In genomic region chr10:70144372-70145110, GRCh38 we compare ENCODE assay signal across 11 cellular contexts. TPM values are rescaled to one million over a fixed set of nuclear protein-coding genes. Genes with fewer than 3 reads are reported as not detected.
DNase-seq lines count a peak whose midpoint lies in the region; ATAC-seq, FAIRE-seq and TF ChIP-seq lines count a peak whose summit lies in the region.
"Had no signal": no experiment of that assay in that cellular context is flagged by ENCODE, and none has a peak within 500 bp of the region (broad histone marks: within the 10 kb centered on the region; RNA-seq: fewer than 3 reads in every experiment).

No MANE protein-coding gene starts in this region.

- H3K9ac ChIP-seq in HepG2 (ENCODE audit: insufficient read depth, low read depth, low read length) = peak overlapping the region; percentile 82; the same call in 1 of the 2 replicates

- no peak for FAIRE-seq in HepG2 (lab: Jason Lieb, UNC)

- CTCF ChIA-PET in HepG2 (lab: Yijun Ruan, JAX; ENCODE audit: low intra/inter-chr PET ratio, low total read pairs) = no interaction called here

- TF ChIP-seq EP300 in HepG2 (IDR thresholded peaks at IDR 0.05; ENCODE audit: low read depth in 2 of 2, low read length in 2 of 2) (no peak), HepG2 (CRISPR knock-in tag; IDR thresholded peaks at IDR 0.05; ENCODE audit: borderline replicate concordance) (no peak)

- H2AFZ ChIP-seq in HepG2 (ENCODE audit: low read length) = no peak overlapping the region

- H3K27me3 ChIP-seq in HepG2 (ENCODE audit: control insufficient read depth in 1 of 2, insufficient read depth in 2 of 2, low read length in 2 of 2) (no peaks in the 10 kb centered on the region), right lobe of liver (no peaks in the 10 kb centered on the region), vagina (no peaks in the 10 kb centered on the region)
- H3K27me3 ChIP-seq: gastrocnemius medialis had no signal

- H3K27me3 Mint-ChIP-seq in activated naive CD8-positive, alpha-beta T cell treated with anti-CD3 and anti-CD28 coated beads, Interleukin-2, amount 50 U/mL, for 24 hours = peaks cover 2% of the 10 kb centered on the region
- H3K27me3 Mint-ChIP-seq in memory B cell = no peaks in the 10 kb centered on the region

- H3K79me2 ChIP-seq in HepG2 (ENCODE audit: insufficient read depth, low read length) = peaks cover 10% of the 10 kb centered on the region

- in situ Hi-C loops in HepG2 (cut with HindIII; ENCODE audit: extremely low pct_ligation_motif_present, low pct_unique_long_range_greater_than_20kb) = no loop called here

- no peak for TF ChIP-seq RAD21 in HepG2 (CRISPR knock-in tag; IDR thresholded peaks at IDR 0.05)

- intact Hi-C loops in HepG2 (cut with micrococcal nuclease; ENCODE audit: unreplicated experiment) (loop anchor here (1.0 kb wide), 1 partner anchor 28 kb away; no protein-coding TSS in a partner anchor), right lobe of liver (cut with DNase I) (no loop called here), vagina (cut with DNase I) (no loop called here), left colon (cut with DNase I, micrococcal nuclease) (no loop called here)

- no peak overlapping the region for H3K27ac ChIP-seq in HepG2 (ENCODE audit: extremely low read length, insufficient read depth, low read length)
- no peak overlapping the region for H3K27ac ChIP-seq in right lobe of liver
- H3K27ac ChIP-seq in vagina = peak overlapping the region; percentile 94

- H4K20me1 ChIP-seq in HepG2 (ENCODE audit: insufficient read depth, low read length) = no peaks in the 10 kb centered on the region

- H3K4me3 ChIP-seq in HepG2 (replicated peaks in 1 of 3; ENCODE audit: insufficient read depth in 1 of 3, low read depth in 2 of 3, low read length in 3 of 3) (peak overlapping the region in 1 of 3 experiments; percentile 92; a peak in 1 of 6 replicates), right lobe of liver (no peak overlapping the region), vagina (peak overlapping the region; percentile 76 to 89)

- H3K36me3 ChIP-seq in HepG2 (replicated peaks in 1 of 2; ENCODE audit: control insufficient read depth in 1 of 2, insufficient read depth in 2 of 2, low read length in 2 of 2) (peaks cover 0 to 8% of the 10 kb centered on the region in 2 experiments; a peak in 1 of 5 replicates), right lobe of liver (peaks cover 0 to 4% (median 0%) of the 10 kb centered on the region in 4 donors), vagina (peaks cover 0 to 14% of the 10 kb centered on the region in 2 donors)
- H3K36me3 ChIP-seq: gastrocnemius medialis had no signal

- H3K4me2 ChIP-seq in HepG2 (ENCODE audit: low read depth, low read length) = peak overlapping the region; percentile 81

- TF ChIP-seq CTCF in HepG2 (CRISPR knock-in tag; IDR thresholded peaks at IDR 0.05) = no peak
- no peak for TF ChIP-seq CTCF in right lobe of liver (IDR thresholded peaks at IDR 0.05)
- TF ChIP-seq CTCF in vagina (IDR thresholded peaks at IDR 0.05) = no peak

- peaks cover 24% of the 10 kb centered on the region for H3K4me1 ChIP-seq in HepG2 (ENCODE audit: insufficient read depth, low read length)
- peaks cover 0 to 9% (median 3%) of the 10 kb centered on the region in 4 donors for H3K4me1 ChIP-seq in right lobe of liver
- peaks cover 29% of the 10 kb centered on the region for H3K4me1 ChIP-seq in vagina

- no peaks in the 10 kb centered on the region for H3K9me3 Mint-ChIP-seq in activated naive CD8-positive, alpha-beta T cell treated with anti-CD3 and anti-CD28 coated beads, Interleukin-2, amount 50 U/mL, for 24 hours
- H3K9me3 Mint-ChIP-seq in memory B cell = no peaks in the 10 kb centered on the region

- peaks cover 32% of the 10 kb centered on the region for H3K4me1 Mint-ChIP-seq in activated naive CD8-positive, alpha-beta T cell treated with anti-CD3 and anti-CD28 coated beads, Interleukin-2, amount 50 U/mL, for 24 hours
- H3K4me1 Mint-ChIP-seq in memory B cell = peaks cover 22% of the 10 kb centered on the region

- no peak for DNase-seq in HepG2 (ENCODE audit: low spot score)
- DNase-seq in right lobe of liver = no peak
- DNase-seq in activated naive CD8-positive, alpha-beta T cell treated with anti-CD3 and anti-CD28 coated beads, Interleukin-2, amount 50 U/mL, for 24 hours = no peak
- DNase-seq in memory B cell (ENCODE audit: low spot score in 2 of 2) = no peak
- no peak for DNase-seq in vagina (ENCODE audit: extremely low spot score in 2 of 2)
- no peak for DNase-seq in left colon
- DNase-seq: DMS 273 treated with DMSO at 0.1 percent for 48 hours, gastrocnemius medialis, NCI-H1417 had no signal

- ATAC-seq in HepG2 (no peak), right lobe of liver (no peak), memory B cell (ENCODE audit: low read depth) (no peak), GM18867 (IDR thresholded peaks at IDR 0.05; ENCODE audit: unreplicated experiment) (no peak), HG02763 (IDR thresholded peaks at IDR 0.05; ENCODE audit: unreplicated experiment) (no peak), left colon (no peak)
- no peak for ATAC-seq in activated naive CD8-positive, alpha-beta T cell treated with anti-CD3 and anti-CD28 coated beads, Interleukin-2, amount 50 U/mL, for 24 hours
- ATAC-seq: gastrocnemius medialis had no signal

- no TSS peak for BruUV-seq in HepG2 (replicated peaks; lab: Mats Ljungman, UMichigan)

- TF ChIP-seq POLR2A in HepG2 (IDR thresholded peaks at IDR 0.05; ENCODE audit: insufficient read depth in 1 of 2, low read depth in 2 of 2, low read length in 2 of 2) (no peak), right lobe of liver (IDR thresholded peaks at IDR 0.05) (no peak), vagina (IDR thresholded peaks at IDR 0.05) (no peak)

- H3K9me3 ChIP-seq in HepG2 (ENCODE audit: low read length) = no peaks in the 10 kb centered on the region
- no peaks in the 10 kb centered on the region for H3K9me3 ChIP-seq in right lobe of liver
- no peaks in the 10 kb centered on the region for H3K9me3 ChIP-seq in vagina
- H3K9me3 ChIP-seq: gastrocnemius medialis had no signal

- WGBS in HepG2 (ENCODE audit: low lambda C conversion rate) = 87% methylated on average over 18 of the region's 18 CpGs
- 68% methylated on average over 6 of the region's 18 CpGs for WGBS in right lobe of liver (ENCODE audit: insufficient coverage, low coverage, low lambda C conversion rate, missing lambda C conversion rate)

- POLR2A ChIA-PET in HepG2 (lab: Yijun Ruan, JAX) = interaction anchor here (2.2 to 4.3 kb wide), 4 partner anchors 12 to 59 kb away, joined by 26 to 109 read pairs (median 30); partner anchors contain the start of gene AIFM2

- H3K36me3 Mint-ChIP-seq in activated naive CD8-positive, alpha-beta T cell treated with anti-CD3 and anti-CD28 coated beads, Interleukin-2, amount 50 U/mL, for 24 hours (ENCODE audit: low read depth) = peaks cover 13% of the 10 kb centered on the region
- peaks cover 7% of the 10 kb centered on the region for H3K36me3 Mint-ChIP-seq in memory B cell

- H3K27ac Mint-ChIP-seq in activated naive CD8-positive, alpha-beta T cell treated with anti-CD3 and anti-CD28 coated beads, Interleukin-2, amount 50 U/mL, for 24 hours = peak overlapping the region; percentile 76
- peak overlapping the region; percentile 88 for H3K27ac Mint-ChIP-seq in memory B cell

- H3K4me3 Mint-ChIP-seq in activated naive CD8-positive, alpha-beta T cell treated with anti-CD3 and anti-CD28 coated beads, Interleukin-2, amount 50 U/mL, for 24 hours = peak overlapping the region; percentile 86
- peak overlapping the region; percentile 83 for H3K4me3 Mint-ChIP-seq in memory B cell

RNA-seq across cellular contexts. Expression of gene TYSND1, which starts 2.0 kb away (rescaled TPM):
- total RNA-seq in HepG2 (2016; rRNA removed; fragmentation: Illumina TruSeq; extraction: Trizol) = 6.8 and 8.9 TPM in 2 replicates
- total RNA-seq in HepG2 (2016; cell fraction: cytosol; rRNA removed; fragmentation: Illumina TruSeq; extraction: Trizol; ENCODE audit: low read depth) = 2.8 and 2.9 TPM in 2 replicates
- 6.9 and 8.5 TPM in 2 replicates for total RNA-seq in HepG2 (2016; cell fraction: insoluble cytoplasmic fraction; rRNA removed; fragmentation: Illumina TruSeq; extraction: Trizol)
- total RNA-seq in HepG2 (2016; cell fraction: membrane; rRNA removed; fragmentation: Illumina TruSeq; extraction: Trizol) = 4.6 and 5.0 TPM in 2 replicates
- total RNA-seq in HepG2 (2016; cell fraction: nucleus; rRNA removed; fragmentation: Illumina TruSeq; extraction: Trizol) = 8.5 and 8.7 TPM in 2 replicates
- 3.3 and 4.6 TPM in 2 replicates for polyA plus RNA-seq in HepG2 (2011; rRNA removed)
- polyA plus RNA-seq in HepG2 (2011; cell fraction: cytosol; rRNA removed) = 2.7 and 3.0 TPM in 2 replicates
- 9.5 and 11.8 TPM in 2 replicates for polyA plus RNA-seq in HepG2 (2011; cell fraction: nucleus; rRNA removed)
- 3.2 and 4.1 TPM in 2 replicates for polyA plus RNA-seq in HepG2 (2012)
- polyA plus RNA-seq in HepG2 (2016; cell fraction: cytosol; fragmentation: Illumina TruSeq; extraction: Trizol; ENCODE audit: low read depth) = 1.8 and 2.0 TPM in 2 replicates
- 5.6 and 5.9 TPM in 2 replicates for polyA plus RNA-seq in HepG2 (2016; cell fraction: insoluble cytoplasmic fraction; fragmentation: Illumina TruSeq; extraction: Trizol; ENCODE audit: low read depth)
- polyA plus RNA-seq in HepG2 (2016; cell fraction: membrane; fragmentation: Illumina TruSeq; extraction: Trizol; ENCODE audit: low read depth) = 2.8 and 3.0 TPM in 2 replicates
- 13.4 and 14.6 TPM in 2 replicates for polyA plus RNA-seq in HepG2 (2016; cell fraction: nucleus; fragmentation: Illumina TruSeq; extraction: Trizol; ENCODE audit: insufficient read depth, low read depth)
- 6.5 and 19.5 TPM in 2 replicates for polyA minus RNA-seq in HepG2 (2011; rRNA and poly(A)+ RNA removed; ENCODE audit: low replicate concordance)
- 2.1 and 3.2 TPM in 2 replicates for polyA minus RNA-seq in HepG2 (2011; cell fraction: cytosol; rRNA and poly(A)+ RNA removed)
- polyA minus RNA-seq in HepG2 (2011; cell fraction: nucleus; rRNA and poly(A)+ RNA removed) = 4.1 and 4.4 TPM in 2 replicates
- total RNA-seq in right lobe of liver = 10 to 100 TPM in 2 of 6 experiments, 1 to 10 TPM in 4; 5.3 to 11.1 (median 8.2) TPM
- total RNA-seq in vagina = 15.7 TPM
- 10 to 100 TPM; 12.5 to 20.0 TPM for total RNA-seq in left colon

RNA-seq across cellular contexts. Expression of gene AIFM2, which starts 11.9 kb away (rescaled TPM):
- total RNA-seq in HepG2 (2016; rRNA removed; fragmentation: Illumina TruSeq; extraction: Trizol) (20.3 and 29.6 TPM in 2 replicates), right lobe of liver (10 to 100 TPM; 11.4 to 23.3 (median 18.2) TPM), vagina (10.6 TPM), left colon (10 to 100 TPM; 21.8 to 32.4 TPM)
- total RNA-seq in HepG2 (2016; cell fraction: cytosol; rRNA removed; fragmentation: Illumina TruSeq; extraction: Trizol; ENCODE audit: low read depth) = 5.3 and 5.8 TPM in 2 replicates
- total RNA-seq in HepG2 (2016; cell fraction: insoluble cytoplasmic fraction; rRNA removed; fragmentation: Illumina TruSeq; extraction: Trizol) = 20.5 and 28.1 TPM in 2 replicates
- 15.5 and 15.7 TPM in 2 replicates for total RNA-seq in HepG2 (2016; cell fraction: membrane; rRNA removed; fragmentation: Illumina TruSeq; extraction: Trizol)
- total RNA-seq in HepG2 (2016; cell fraction: nucleus; rRNA removed; fragmentation: Illumina TruSeq; extraction: Trizol) = 19.1 and 21.7 TPM in 2 replicates
- polyA plus RNA-seq in HepG2 (2011; rRNA removed) = 29.5 and 36.9 TPM in 2 replicates
- 33.7 and 37.4 TPM in 2 replicates for polyA plus RNA-seq in HepG2 (2011; cell fraction: cytosol; rRNA removed)
- 23.7 and 28.1 TPM in 2 replicates for polyA plus RNA-seq in HepG2 (2011; cell fraction: nucleus; rRNA removed)
- polyA plus RNA-seq in HepG2 (2012) = 17.3 and 23.0 TPM in 2 replicates
- 14.4 and 15.8 TPM in 2 replicates for polyA plus RNA-seq in HepG2 (2016; cell fraction: cytosol; fragmentation: Illumina TruSeq; extraction: Trizol; ENCODE audit: low read depth)
- 62.5 and 67.2 TPM in 2 replicates for polyA plus RNA-seq in HepG2 (2016; cell fraction: insoluble cytoplasmic fraction; fragmentation: Illumina TruSeq; extraction: Trizol; ENCODE audit: low read depth)
- polyA plus RNA-seq in HepG2 (2016; cell fraction: membrane; fragmentation: Illumina TruSeq; extraction: Trizol; ENCODE audit: low read depth) = 20.3 and 20.6 TPM in 2 replicates
- 51.6 and 53.4 TPM in 2 replicates for polyA plus RNA-seq in HepG2 (2016; cell fraction: nucleus; fragmentation: Illumina TruSeq; extraction: Trizol; ENCODE audit: insufficient read depth, low read depth)
- polyA minus RNA-seq in HepG2 (2011; rRNA and poly(A)+ RNA removed; ENCODE audit: low replicate concordance) = 21.2 and 33.7 TPM in 2 replicates
- polyA minus RNA-seq in HepG2 (2011; cell fraction: cytosol; rRNA and poly(A)+ RNA removed) = 10.0 and 12.4 TPM in 2 replicates
- 15.5 and 16.9 TPM in 2 replicates for polyA minus RNA-seq in HepG2 (2011; cell fraction: nucleus; rRNA and poly(A)+ RNA removed)

RNA-seq across cellular contexts. Expression of gene SAR1A, which starts 25.8 kb away (rescaled TPM):
- total RNA-seq in HepG2 (2016; rRNA removed; fragmentation: Illumina TruSeq; extraction: Trizol) (104 and 117 TPM in 2 replicates), right lobe of liver (10 to 100 TPM; 35.3 to 77.5 (median 61.0) TPM), vagina (57.9 TPM), left colon (10 to 100 TPM; 81.4 to 92.6 TPM)
- total RNA-seq in HepG2 (2016; cell fraction: cytosol; rRNA removed; fragmentation: Illumina TruSeq; extraction: Trizol; ENCODE audit: low read depth) = 53.7 and 67.8 TPM in 2 replicates
- 98.6 and 118 TPM in 2 replicates for total RNA-seq in HepG2 (2016; cell fraction: insoluble cytoplasmic fraction; rRNA removed; fragmentation: Illumina TruSeq; extraction: Trizol)
- 40.3 and 46.7 TPM in 2 replicates for total RNA-seq in HepG2 (2016; cell fraction: membrane; rRNA removed; fragmentation: Illumina TruSeq; extraction: Trizol)
- total RNA-seq in HepG2 (2016; cell fraction: nucleus; rRNA removed; fragmentation: Illumina TruSeq; extraction: Trizol) = 88.9 and 106 TPM in 2 replicates
- polyA plus RNA-seq in HepG2 (2011; rRNA removed) = 42.7 and 51.4 TPM in 2 replicates
- polyA plus RNA-seq in HepG2 (2011; cell fraction: cytosol; rRNA removed) = 18.7 and 26.3 TPM in 2 replicates
- 20.6 and 21.6 TPM in 2 replicates for polyA plus RNA-seq in HepG2 (2011; cell fraction: nucleus; rRNA removed)
- polyA plus RNA-seq in HepG2 (2012) = 43.4 and 54.2 TPM in 2 replicates
- 17.3 and 19.4 TPM in 2 replicates for polyA plus RNA-seq in HepG2 (2016; cell fraction: cytosol; fragmentation: Illumina TruSeq; extraction: Trizol; ENCODE audit: low read depth)
- polyA plus RNA-seq in HepG2 (2016; cell fraction: insoluble cytoplasmic fraction; fragmentation: Illumina TruSeq; extraction: Trizol; ENCODE audit: low read depth) = 65.1 and 69.7 TPM in 2 replicates
- polyA plus RNA-seq in HepG2 (2016; cell fraction: membrane; fragmentation: Illumina TruSeq; extraction: Trizol; ENCODE audit: low read depth) = 14.1 and 16.4 TPM in 2 replicates
- 125 and 135 TPM in 2 replicates for polyA plus RNA-seq in HepG2 (2016; cell fraction: nucleus; fragmentation: Illumina TruSeq; extraction: Trizol; ENCODE audit: insufficient read depth, low read depth)
- polyA minus RNA-seq in HepG2 (2011; rRNA and poly(A)+ RNA removed; ENCODE audit: low replicate concordance) = 86.9 and 186 TPM in 2 replicates
- 41.2 and 47.2 TPM in 2 replicates for polyA minus RNA-seq in HepG2 (2011; cell fraction: cytosol; rRNA and poly(A)+ RNA removed)
- 43.6 and 52.5 TPM in 2 replicates for polyA minus RNA-seq in HepG2 (2011; cell fraction: nucleus; rRNA and poly(A)+ RNA removed)

Comparison
In these comparisons a context has a peak if more than half of its experiments do, and no peak if none do; other contexts are left out.
1. H3K4me3 ChIP-seq: peak in vagina (2 of 2); none in right lobe of liver (0 of 3).